ENCODE assay signal across 11 cellular contexts in genomic region chr14:65243766-65244442, GRCh38.
DNase-seq lines count a peak whose midpoint lies in the region; ATAC-seq and TF ChIP-seq lines count a peak whose summit lies in the region.
"Had no signal": no experiment of that assay in that cellular context is flagged by ENCODE, and none has a peak within 500 bp of the region (broad histone marks: within the 10 kb centered on the region; RNA-seq: fewer than 3 reads in every experiment).

No MANE protein-coding gene starts in this region.

- no peaks in the 10 kb centered on the region for H3K36me3 Mint-ChIP-seq in activated naive CD8-positive, alpha-beta T cell treated with anti-CD3 and anti-CD28 coated beads, Interleukin-2, amount 50 U/mL, for 24 hours (ENCODE audit: low read depth)
- H3K36me3 Mint-ChIP-seq in natural killer cell: no peaks in the 10 kb centered on the region
- H3K36me3 Mint-ChIP-seq in CD14-positive monocyte: no peaks in the 10 kb centered on the region
- H3K36me3 Mint-ChIP-seq: activated naive CD8-positive, alpha-beta T cell had no signal

- WGBS in psoas muscle, 3 donors: 65 to 75% (median 69%) methylated on average over 7 of the region's 7 CpGs

- H3K4me3 Mint-ChIP-seq in activated naive CD8-positive, alpha-beta T cell treated with anti-CD3 and anti-CD28 coated beads, Interleukin-2, amount 50 U/mL, for 24 hours: no peak overlapping the region
- H3K4me3 Mint-ChIP-seq in natural killer cell: no peak overlapping the region
- H3K4me3 Mint-ChIP-seq in CD14-positive monocyte: no peak overlapping the region
- H3K4me3 Mint-ChIP-seq: activated naive CD8-positive, alpha-beta T cell had no signal

- H3K4me1 ChIP-seq in psoas muscle: no peaks in the 10 kb centered on the region
- H3K4me1 ChIP-seq: esophagus squamous epithelium had no signal

- no peaks in the 10 kb centered on the region for H3K27me3 ChIP-seq in psoas muscle (ENCODE audit: insufficient read depth in 3 of 3, low read length in 2 of 3)
- H3K27me3 ChIP-seq: spleen had no signal

- no peaks in the 10 kb centered on the region for H3K9me3 ChIP-seq in psoas muscle
- H3K9me3 ChIP-seq: esophagus squamous epithelium, spleen had no signal

- no peak overlapping the region for H3K4me3 ChIP-seq in psoas muscle
- H3K4me3 ChIP-seq: esophagus squamous epithelium, spleen had no signal

- no peaks in the 10 kb centered on the region for H3K27me3 Mint-ChIP-seq in activated naive CD8-positive, alpha-beta T cell treated with anti-CD3 and anti-CD28 coated beads, Interleukin-2, amount 50 U/mL, for 24 hours
- H3K27me3 Mint-ChIP-seq in natural killer cell (ENCODE audit: low read depth in 2 of 2): no peaks in the 10 kb centered on the region
- peaks cover 0 to 5% (median 4%) of the 10 kb centered on the region in 3 donors for H3K27me3 Mint-ChIP-seq in CD14-positive monocyte (ENCODE audit: low read depth in 3 of 3)
- H3K27me3 Mint-ChIP-seq: activated naive CD8-positive, alpha-beta T cell had no signal

- H3K4me1 Mint-ChIP-seq in activated naive CD8-positive, alpha-beta T cell treated with anti-CD3 and anti-CD28 coated beads, Interleukin-2, amount 50 U/mL, for 24 hours: peaks cover 8% of the 10 kb centered on the region
- no peaks in the 10 kb centered on the region for H3K4me1 Mint-ChIP-seq in natural killer cell
- peaks cover 5% of the 10 kb centered on the region for H3K4me1 Mint-ChIP-seq in CD14-positive monocyte

- H3K9me3 Mint-ChIP-seq in activated naive CD8-positive, alpha-beta T cell treated with anti-CD3 and anti-CD28 coated beads, Interleukin-2, amount 50 U/mL, for 24 hours: no peaks in the 10 kb centered on the region
- H3K9me3 Mint-ChIP-seq in natural killer cell (no peaks in the 10 kb centered on the region), CD14-positive monocyte (peaks cover 0 to 3% (median 0%) of the 10 kb centered on the region in 7 donors)

- intact Hi-C loops in natural killer cell (cut with micrococcal nuclease) (no loop called here), CD14-positive monocyte (cut with micrococcal nuclease) (no loop called here), psoas muscle (cut with DNase I) (no loop called here)

- peak; percentile 70 for DNase-seq in EH (ENCODE audit: low read depth)
- peak; percentile 20 to 22 for DNase-seq in Kasumi-1 (lab: John Stamatoyannopoulos, UW)
- peak; percentile 22 for DNase-seq in activated naive CD8-positive, alpha-beta T cell treated with anti-CD3 and anti-CD28 coated beads, Interleukin-2, amount 50 U/mL, for 24 hours
- no peak for DNase-seq in natural killer cell
- DNase-seq in CD14-positive monocyte (ENCODE audit: low spot score): no peak
- DNase-seq in psoas muscle: no peak
- DNase-seq: esophagus squamous epithelium, NCI-H2171 treated with DMSO at 0.1 percent for 48 hours, spleen had no signal

- no peak overlapping the region for H3K27ac Mint-ChIP-seq in activated naive CD8-positive, alpha-beta T cell treated with anti-CD3 and anti-CD28 coated beads, Interleukin-2, amount 50 U/mL, for 24 hours
- H3K27ac Mint-ChIP-seq in natural killer cell (no peak overlapping the region), CD14-positive monocyte (no peak overlapping the region)
- H3K27ac Mint-ChIP-seq: activated naive CD8-positive, alpha-beta T cell had no signal

- no peak for ATAC-seq in activated naive CD8-positive, alpha-beta T cell treated with anti-CD3 and anti-CD28 coated beads, Interleukin-2, amount 50 U/mL, for 24 hours
- ATAC-seq in natural killer cell: peak in 2 of 3 donors; percentile 35 to 67
- no peak for ATAC-seq in HG03039 (IDR thresholded peaks at IDR 0.05; ENCODE audit: unreplicated experiment)
- ATAC-seq in psoas muscle: no peak

- TF ChIP-seq CTCF in natural killer cell (IDR thresholded peaks at IDR 0.05) (no peak), CD14-positive monocyte (IDR thresholded peaks at IDR 0.05) (no peak), psoas muscle (IDR thresholded peaks at IDR 0.05) (no peak)

- H3K36me3 ChIP-seq in psoas muscle (ENCODE audit: insufficient read depth in 1 of 2, low read depth in 1 of 2): no peaks in the 10 kb centered on the region
- H3K36me3 ChIP-seq: esophagus squamous epithelium, spleen had no signal

- H3K27ac ChIP-seq in psoas muscle: no peak overlapping the region
- H3K27ac ChIP-seq: esophagus squamous epithelium, spleen had no signal

Comparison
In these comparisons a context has a peak if more than half of its experiments do, and no peak if none do; other contexts are left out.
1. DNase-seq: peak in EH (single experiment), Kasumi-1 (2 of 2) and activated naive CD8-positive, alpha-beta T cell treated with anti-CD3 and anti-CD28 coated beads, Interleukin-2, amount 50 U/mL, for 24 hours (single experiment); none in natural killer cell (single experiment), CD14-positive monocyte (single experiment) and psoas muscle (0 of 2).
2. ATAC-seq: peak in natural killer cell (2 of 3); none in activated naive CD8-positive, alpha-beta T cell treated with anti-CD3 and anti-CD28 coated beads, Interleukin-2, amount 50 U/mL, for 24 hours (single experiment), HG03039 (single experiment) and psoas muscle (0 of 4).